In the genomic region with DNA sequence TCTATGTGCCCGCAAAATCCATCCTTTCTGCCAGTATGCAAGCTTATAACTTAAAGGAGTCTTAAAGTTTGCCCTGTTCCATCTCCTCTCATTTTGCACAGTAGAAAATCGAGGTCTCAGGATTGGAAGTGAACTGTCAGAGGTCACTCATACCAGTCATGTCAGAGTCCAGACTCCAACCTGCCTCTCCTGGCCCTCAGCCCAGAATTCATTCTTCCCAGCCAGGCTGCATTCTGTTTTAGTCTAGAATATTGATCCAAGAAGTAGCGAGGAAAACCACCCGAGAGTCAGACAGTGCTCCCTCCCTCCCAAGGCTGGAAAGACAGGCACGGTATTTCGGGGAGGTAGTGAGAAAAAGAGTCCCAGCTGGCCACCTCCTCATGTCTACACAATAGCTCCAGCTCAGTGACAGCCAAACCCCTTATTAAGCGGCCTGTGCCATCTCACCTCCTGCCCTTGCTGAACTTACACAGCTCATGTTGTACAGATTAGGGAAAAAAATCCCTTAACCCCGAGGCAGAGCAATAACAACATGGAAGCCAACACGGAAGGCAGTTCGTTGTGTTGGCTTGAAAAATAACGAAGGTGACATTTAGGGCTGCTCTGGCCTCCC, we compare ENCODE assay signal across 15 cellular contexts.
A peak's percentile ranks its signal among the peaks of the same experiment; 100 is the strongest.
DNase-seq lines count a peak whose midpoint lies in the region; ATAC-seq and TF ChIP-seq lines count a peak whose summit lies in the region.
"Had no signal": no experiment of that assay in that cellular context is flagged by ENCODE, and none has a peak within 500 bp of the region (broad histone marks: within the 10 kb centered on the region; RNA-seq: fewer than 3 reads in every experiment).

No MANE protein-coding gene starts in this region.

- H3K27me3 ChIP-seq in right lobe of liver, result no peaks in the 10 kb centered on the region

- H3K36me3 Mint-ChIP-seq in Calu3 (ENCODE audit: insufficient read depth, unreplicated experiment), result no peaks in the 10 kb centered on the region

- H3K27me3 Mint-ChIP-seq in Calu3 (ENCODE audit: unreplicated experiment), result no peaks in the 10 kb centered on the region
- H3K27me3 Mint-ChIP-seq: CD4-positive, CD25-positive, alpha-beta regulatory T cell had no signal

- H3K4me3 Mint-ChIP-seq in Calu3 (ENCODE audit: low read depth, unreplicated experiment), result peak overlapping the region; percentile 23
- H3K4me3 Mint-ChIP-seq: CD4-positive, CD25-positive, alpha-beta regulatory T cell had no signal

- no peak overlapping the region for H3K27ac Mint-ChIP-seq in Calu3 (ENCODE audit: unreplicated experiment)
- H3K27ac Mint-ChIP-seq: CD4-positive, CD25-positive, alpha-beta regulatory T cell had no signal

- no peak for TF ChIP-seq CTCF in Calu3 (IDR thresholded peaks at IDR 0.05; ENCODE audit: unreplicated experiment)
- TF ChIP-seq CTCF in right lobe of liver (IDR thresholded peaks at IDR 0.05), result no peak

- H3K9me3 Mint-ChIP-seq in Calu3 (ENCODE audit: low read depth, unreplicated experiment), result peaks cover 2% of the 10 kb centered on the region
- H3K9me3 Mint-ChIP-seq: CD4-positive, CD25-positive, alpha-beta regulatory T cell had no signal

- peak; percentile 88 to 94 (median 92) for ATAC-seq in right lobe of liver
- ATAC-seq: PC-3 had no signal

- no TSS peak for BruUV-seq in Calu3 (replicated peaks; lab: Mats Ljungman, UMichigan)

- WGBS in right lobe of liver (ENCODE audit: insufficient coverage, low coverage, low lambda C conversion rate, missing lambda C conversion rate), result 33% methylated on average over 11 of the region's 11 CpGs

- CTCF ChIA-PET in Calu3 (lab: Charles Lee), result interaction anchor here (0.9 kb wide), 1 partner anchor 1490 kb away, joined by 3 read pairs; no protein-coding TSS in a partner anchor

- DNase-seq in Calu3, result peak; percentile 54
- DNase-seq in GM03348 (ENCODE audit: low spot score), result peak; percentile 19
- peak; percentile 49 for DNase-seq in astrocyte of the hippocampus (ENCODE audit: low read depth, low spot score)
- peak; percentile 61 to 84 (median 75) for DNase-seq in right lobe of liver
- DNase-seq in T-helper 1 cell, result no peak
- DNase-seq in NCI-H524 (lab: John Stamatoyannopoulos, UW), result no peak
- DNase-seq in activated naive CD4-positive, alpha-beta T cell treated with anti-CD3 and anti-CD28 coated beads, Interleukin-2, amount 50 U/mL, for 16 hours, result no peak
- DNase-seq: ACHN; CD4-positive, CD25-positive, alpha-beta regulatory T cell; DND-41; KG1; NCI-H1105; NCI-H187; NCI-H526; PC-3 had no signal

- H3K4me1 ChIP-seq in right lobe of liver, result peaks cover 0 to 26% (median 5%) of the 10 kb centered on the region in 4 donors

- H3K36me3 ChIP-seq in right lobe of liver, result no peaks in the 10 kb centered on the region

- peak overlapping the region in 1 of 3 donors; percentile 30 for H3K4me3 ChIP-seq in right lobe of liver

- H3K4me1 Mint-ChIP-seq in Calu3 (ENCODE audit: low read depth, unreplicated experiment), result peaks cover 20% of the 10 kb centered on the region

- intact Hi-C loops in Calu3 (cut with micrococcal nuclease; ENCODE audit: unreplicated experiment) (no loop called here), right lobe of liver (cut with DNase I) (no loop called here)

- no peak for TF ChIP-seq POLR2A in right lobe of liver (IDR thresholded peaks at IDR 0.05)

- no peaks in the 10 kb centered on the region for H3K9me3 ChIP-seq in right lobe of liver

- peak overlapping the region in 2 of 3 donors; percentile 50 to 57 for H3K27ac ChIP-seq in right lobe of liver

Comparison
In these comparisons a context has a peak if more than half of its experiments do, and no peak if none do; other contexts are left out.
1. DNase-seq: peak in Calu3 (single experiment), GM03348 (single experiment), astrocyte of the hippocampus (single experiment) and right lobe of liver (3 of 3); none in T-helper 1 cell (0 of 5), NCI-H524 (0 of 2) and activated naive CD4-positive, alpha-beta T cell treated with anti-CD3 and anti-CD28 coated beads, Interleukin-2, amount 50 U/mL, for 16 hours (single experiment).